Comparison of ENCODE assay signal across 13 cellular contexts in the genomic region with DNA sequence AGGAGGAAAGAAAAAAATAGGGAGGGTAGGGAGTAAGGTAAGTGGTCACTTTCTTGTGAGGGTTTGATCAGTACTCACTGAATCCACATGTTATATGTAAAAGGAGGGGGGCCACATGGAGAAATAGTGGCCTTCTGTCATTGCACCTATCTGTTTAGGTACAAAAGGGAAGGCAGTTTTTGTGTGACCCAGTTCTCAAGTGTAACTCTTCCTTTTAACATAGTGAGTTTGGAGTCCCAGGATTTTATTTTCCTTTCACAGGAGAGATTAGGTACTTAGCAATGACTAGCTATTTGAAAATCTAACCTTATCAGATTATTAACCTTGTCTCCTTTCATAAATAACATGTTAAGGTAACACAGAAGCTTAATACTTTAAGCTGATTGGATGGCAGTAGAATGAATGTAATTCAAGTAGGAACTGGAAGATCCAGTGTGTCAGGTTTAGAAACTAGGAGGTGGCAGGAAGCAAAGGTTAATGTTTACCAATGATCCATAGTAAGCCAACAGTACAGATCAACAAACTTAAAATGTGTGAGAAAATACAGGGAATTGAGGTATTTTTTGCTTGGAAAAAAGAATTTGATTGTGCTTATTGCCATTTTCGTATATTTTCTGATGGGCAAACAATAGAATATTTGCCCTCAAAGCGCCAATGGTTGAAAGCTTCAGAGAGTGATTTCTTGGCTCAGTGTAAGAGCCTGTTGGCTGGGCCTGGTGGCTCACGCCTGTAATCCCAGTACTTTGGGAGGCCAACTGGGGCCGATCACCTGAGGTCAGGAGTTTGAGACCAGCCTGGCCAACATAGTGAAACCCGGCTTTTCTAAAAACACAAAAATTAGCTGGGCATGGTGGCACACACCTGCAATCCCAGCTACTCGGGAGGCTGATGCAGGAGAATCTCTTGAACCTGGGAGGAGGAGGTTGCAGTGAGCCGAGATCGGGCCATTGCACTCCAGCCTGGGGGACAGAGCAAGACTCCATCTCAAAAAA. TPM values are rescaled to one million over a fixed set of nuclear protein-coding genes. Genes with fewer than 3 reads are reported as not detected.
A peak's percentile ranks its signal among the peaks of the same experiment; 100 is the strongest.
DNase-seq lines count a peak whose midpoint lies in the region; ATAC-seq and TF ChIP-seq lines count a peak whose summit lies in the region.
"Had no signal": no experiment of that assay in that cellular context is flagged by ENCODE, and none has a peak within 500 bp of the region (broad histone marks: within the 10 kb centered on the region; RNA-seq: fewer than 3 reads in every experiment).

No MANE protein-coding gene starts in this region.

- WGBS in mammary epithelial cell (ENCODE audit: low coverage, missing lambda C conversion rate) = 82% methylated on average over 6 of the region's 8 CpGs
- WGBS in liver = 52% methylated on average over 8 of the region's 8 CpGs
- WGBS in transverse colon (ENCODE audit: low coverage in 1 of 2), 2 donors = 54 to 55% methylated on average over 3 to 8 of the region's 8 CpGs
- WGBS in psoas muscle, 3 donors = 79 to 81% (median 80%) methylated on average over 8 of the region's 8 CpGs

- H3K27ac ChIP-seq in mammary epithelial cell (ENCODE audit: insufficient read depth, low read depth, low read length) (no peak overlapping the region), liver (ENCODE audit: low read depth in 1 of 2, low read length in 2 of 2) (peak overlapping the region; percentile 73 to 82), transverse colon (peak overlapping the region; percentile 68 to 82 (median 72)), psoas muscle (no peak overlapping the region)
- H3K27ac ChIP-seq: left ventricle myocardium inferior had no signal

- CTCF ChIA-PET in mammary epithelial cell (lab: Charles Lee; ENCODE audit: low non-redundant PET) = no interaction called here

- TF ChIP-seq EP300 in transverse colon (IDR thresholded peaks at IDR 0.05; ENCODE audit: low read depth) = no peak

- H3K9ac ChIP-seq in mammary epithelial cell (ENCODE audit: insufficient read depth, low read length) (no peak overlapping the region), liver (ENCODE audit: low read depth in 1 of 2, low read length in 2 of 2) (no peak overlapping the region)

- no TSS peak for BruUV-seq in mammary epithelial cell (replicated peaks; lab: Mats Ljungman, UMichigan)

- TF ChIP-seq RAD21 in liver (IDR thresholded peaks at IDR 0.05) = peak in 1 of 2 donors; percentile 6

- H3K9me3 ChIP-seq in mammary epithelial cell (replicated peaks; ENCODE audit: insufficient read depth, low read length) (no peaks in the 10 kb centered on the region), liver (ENCODE audit: control insufficient read depth in 4 of 4, low read length in 3 of 4) (no peaks in the 10 kb centered on the region), transverse colon (no peaks in the 10 kb centered on the region), psoas muscle (no peaks in the 10 kb centered on the region)
- H3K9me3 ChIP-seq: left ventricle myocardium inferior had no signal

- H3K36me3 ChIP-seq in mammary epithelial cell (ENCODE audit: insufficient read depth, low read length) (no peaks in the 10 kb centered on the region), liver (ENCODE audit: control insufficient read depth in 4 of 4, insufficient read depth in 3 of 4, low read depth in 1 of 4, low read length in 3 of 4) (peaks cover 0 to 26% (median 10%) of the 10 kb centered on the region in 4 donors), transverse colon (no peaks in the 10 kb centered on the region), psoas muscle (ENCODE audit: insufficient read depth in 1 of 2, low read depth in 1 of 2) (no peaks in the 10 kb centered on the region)
- H3K36me3 ChIP-seq: left ventricle myocardium inferior had no signal

- ATAC-seq in psoas muscle (no peak), GM19467 (IDR thresholded peaks at IDR 0.05; ENCODE audit: unreplicated experiment) (no peak)

- H3K4me3 ChIP-seq in mammary epithelial cell (replicated peaks in 1 of 3; ENCODE audit: insufficient read depth in 1 of 3, low read depth in 2 of 3, low read length in 3 of 3) (no peak overlapping the region), liver (ENCODE audit: low read depth in 1 of 3, low read length in 3 of 3) (no peak overlapping the region), transverse colon (no peak overlapping the region), psoas muscle (no peak overlapping the region)
- H3K4me3 ChIP-seq: left ventricle myocardium inferior had no signal

- H3K4me1 ChIP-seq in mammary epithelial cell (ENCODE audit: insufficient read depth, low read length) (no peaks in the 10 kb centered on the region), liver (ENCODE audit: control insufficient read depth in 4 of 4, insufficient read depth in 4 of 4, low read length in 3 of 4) (peaks cover 7 to 36% (median 15%) of the 10 kb centered on the region in 4 donors), transverse colon (peaks cover 0 to 66% (median 25%) of the 10 kb centered on the region in 4 donors), psoas muscle (no peaks in the 10 kb centered on the region)
- H3K4me1 ChIP-seq: left ventricle myocardium inferior had no signal

- intact Hi-C loops in mammary epithelial cell (cut with micrococcal nuclease) (no loop called here), transverse colon (cut with DNase I; ENCODE audit: low total_unique reads) (no loop called here), psoas muscle (cut with DNase I) (no loop called here)

- dilution Hi-C loops in mammary epithelial cell (cut with HindIII; ENCODE audit: low sequenced_read_pairs) = no loop called here

- DNase-seq in NCI-H2029 (lab: John Stamatoyannopoulos, UW) = peak; percentile 62
- DNase-seq in mammary epithelial cell = peak; percentile 29
- DNase-seq in transverse colon = no peak
- no peak for DNase-seq in C1 segment of cervical spinal cord (lab: John Stamatoyannopoulos, UW)
- DNase-seq in psoas muscle = no peak
- DNase-seq: activated CD8-positive, alpha-beta memory T cell treated with anti-CD3 and anti-CD28 coated beads, Interleukin-2, amount 50 U/mL, for 48 hours; amniotic stem cell; effector CD4-positive, alpha-beta T cell; left ventricle myocardium inferior; NCI-H2227 treated with DMSO at 0.1 percent for 48 hours; Right ventricle myocardium superior had no signal

- H4K20me1 ChIP-seq in mammary epithelial cell (ENCODE audit: insufficient read depth, low read length) = no peaks in the 10 kb centered on the region

- no peaks in the 10 kb centered on the region for H3K79me2 ChIP-seq in mammary epithelial cell (ENCODE audit: insufficient read depth, low read length)

- no peak for TF ChIP-seq POLR2A in transverse colon (IDR thresholded peaks at IDR 0.05)

- H3K27me3 ChIP-seq in mammary epithelial cell (ENCODE audit: insufficient read depth, low read length) (no peaks in the 10 kb centered on the region), liver (ENCODE audit: control insufficient read depth in 4 of 4, insufficient read depth in 4 of 4, low read length in 3 of 4) (no peaks in the 10 kb centered on the region), transverse colon (no peaks in the 10 kb centered on the region), psoas muscle (ENCODE audit: insufficient read depth in 3 of 3, low read length in 2 of 3) (no peaks in the 10 kb centered on the region)

- H2AFZ ChIP-seq in mammary epithelial cell (ENCODE audit: low read depth, low read length) = no peak overlapping the region

- in situ Hi-C loops in mammary epithelial cell (cut with MboI; ENCODE audit: low sequenced_read_pairs in 2 of 2) = no loop called here
- in situ Hi-C loops in transverse colon (cut with MboI; ENCODE audit: low pct_ligation_motif_present in 1 of 4, low pct_unique_long_range_greater_than_20kb in 1 of 4, low sequenced_read_pairs in 3 of 4) = no loop called here

- TF ChIP-seq CTCF in mammary epithelial cell (conservative IDR thresholded peaks at IDR 0.05 in 1 of 2, IDR thresholded peaks at IDR 0.05 in 1 of 2; ENCODE audit: extremely low read depth in 1 of 2, insufficient read depth in 1 of 2, low read depth in 1 of 2, low read length in 2 of 2) (no peak), liver (IDR thresholded peaks at IDR 0.05; ENCODE audit: low read depth, low read length, missing input control) (no peak), transverse colon (IDR thresholded peaks at IDR 0.05) (no peak), psoas muscle (IDR thresholded peaks at IDR 0.05) (no peak)

- no peak overlapping the region for H3K4me2 ChIP-seq in mammary epithelial cell (ENCODE audit: insufficient read depth, low read depth, low read length)

TF ChIP-seq in liver, 16 proteins besides CTCF, POLR2A, EP300 and RAD21 (continues in another document):
- TF ChIP-seq, protein P1, sequence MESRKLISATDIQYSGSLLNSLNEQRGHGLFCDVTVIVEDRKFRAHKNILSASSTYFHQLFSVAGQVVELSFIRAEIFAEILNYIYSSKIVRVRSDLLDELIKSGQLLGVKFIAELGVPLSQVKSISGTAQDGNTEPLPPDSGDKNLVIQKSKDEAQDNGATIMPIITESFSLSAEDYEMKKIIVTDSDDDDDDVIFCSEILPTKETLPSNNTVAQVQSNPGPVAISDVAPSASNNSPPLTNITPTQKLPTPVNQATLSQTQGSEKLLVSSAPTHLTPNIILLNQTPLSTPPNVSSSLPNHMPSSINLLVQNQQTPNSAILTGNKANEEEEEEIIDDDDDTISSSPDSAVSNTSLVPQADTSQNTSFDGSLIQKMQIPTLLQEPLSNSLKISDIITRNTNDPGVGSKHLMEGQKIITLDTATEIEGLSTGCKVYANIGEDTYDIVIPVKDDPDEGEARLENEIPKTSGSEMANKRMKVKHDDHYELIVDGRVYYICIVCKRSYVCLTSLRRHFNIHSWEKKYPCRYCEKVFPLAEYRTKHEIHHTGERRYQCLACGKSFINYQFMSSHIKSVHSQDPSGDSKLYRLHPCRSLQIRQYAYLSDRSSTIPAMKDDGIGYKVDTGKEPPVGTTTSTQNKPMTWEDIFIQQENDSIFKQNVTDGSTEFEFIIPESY (IDR thresholded peaks at IDR 0.05) = no peak
- TF ChIP-seq SP1 (IDR thresholded peaks at IDR 0.05) = peak; percentile 74
- peak; percentile 43 to 71 for TF ChIP-seq RXRA (IDR thresholded peaks at IDR 0.05)
- TF ChIP-seq, protein P2, sequence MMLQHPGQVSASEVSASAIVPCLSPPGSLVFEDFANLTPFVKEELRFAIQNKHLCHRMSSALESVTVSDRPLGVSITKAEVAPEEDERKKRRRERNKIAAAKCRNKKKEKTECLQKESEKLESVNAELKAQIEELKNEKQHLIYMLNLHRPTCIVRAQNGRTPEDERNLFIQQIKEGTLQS (IDR thresholded peaks at IDR 0.05) = no peak
- no peak for TF ChIP-seq FOXA2 (IDR thresholded peaks at IDR 0.05)

RNA-seq across cellular contexts. Expression of a gene that starts 11.3 kb away (rescaled TPM):
- total RNA-seq in mammary epithelial cell (1 to 10 TPM; 2.7 to 7.3 TPM), liver (100 to 1,000 TPM in 1 of 2 donors, 10 to 100 TPM in 1; 93.6 to 103 TPM), transverse colon (10 to 100 TPM; 36.3 to 64.9 (median 48.4) TPM), psoas muscle (1 to 10 TPM; 3.5 to 7.3 (median 5.9) TPM)
- polyA plus RNA-seq in mammary epithelial cell (4.5 TPM), liver (10 to 100 TPM; 44.4 to 63.4 TPM), psoas muscle (1 to 10 TPM; 3.8 to 5.2 (median 3.9) TPM)
- polyA minus RNA-seq in mammary epithelial cell = 13.3 TPM

Comparison
In these comparisons a context has a peak if more than half of its experiments do, and no peak if none do; other contexts are left out.
1. DNase-seq: peak in NCI-H2029 (single experiment) and mammary epithelial cell (single experiment); none in transverse colon (single experiment), C1 segment of cervical spinal cord (0 of 14) and psoas muscle (0 of 2).
2. H3K27ac ChIP-seq: peak in liver (2 of 2) and transverse colon (4 of 4); none in mammary epithelial cell (single experiment) and psoas muscle (single experiment).
3. RNA of a gene that starts 11.3 kb away (total RNA-seq): 93.6 to 103 TPM in liver and 36.3 to 64.9 TPM in transverse colon; 2.7 to 7.3 TPM in mammary epithelial cell and 3.5 to 7.3 TPM in psoas muscle; every median in the first group is over 4 times any median in the second.